ENCODE assay signal across 1 cellular context in the genomic region with DNA sequence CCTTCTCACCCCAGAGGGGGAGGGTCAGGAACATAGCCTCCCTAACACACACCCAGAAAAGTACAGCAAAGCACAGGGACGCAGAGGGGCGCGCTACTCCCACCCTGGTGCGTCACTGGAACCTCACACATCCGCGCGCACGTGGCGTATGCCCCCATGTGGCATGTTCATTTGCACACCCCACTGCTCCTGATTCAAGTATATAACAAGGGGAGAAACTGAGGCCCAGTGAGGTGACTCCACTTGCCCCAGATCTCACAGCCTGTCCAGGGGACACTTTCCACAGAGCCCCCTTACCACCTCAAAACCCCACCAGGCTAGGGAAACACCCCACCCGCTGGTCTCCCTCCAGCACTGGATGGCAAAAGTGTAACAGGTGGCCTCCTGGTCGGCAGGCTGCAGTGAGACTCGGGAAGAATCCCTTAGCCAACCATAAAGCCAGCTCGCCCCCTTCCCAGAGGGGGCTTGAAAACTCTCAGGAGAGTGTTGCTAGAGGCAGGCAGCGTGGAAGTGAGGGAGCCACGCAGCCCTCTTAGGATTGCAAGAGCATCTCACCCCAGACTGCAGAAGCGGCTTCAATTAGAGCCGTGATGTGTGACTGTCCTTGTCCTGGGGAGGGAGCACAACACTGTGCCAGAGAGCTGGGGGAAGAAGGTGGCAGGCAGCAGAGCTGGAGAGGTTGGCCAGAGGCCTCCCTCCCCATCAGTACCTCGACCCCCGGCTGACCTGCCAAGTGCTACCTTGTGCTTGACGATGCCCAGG.
TF ChIP-seq lines count a peak whose summit lies in the region.

A gene (minus strand): TSS at position 67 of the 762 bp plus-strand sequence. CDS start 12,591 bp downstream, outside the sequence.

TF ChIP-seq in WTC11, 78 proteins besides CTCF, POLR2A, EP300 and RAD21 (continued from another document and continues in another):
- TF ChIP-seq ESRRA (CRISPR knock-in tag; IDR thresholded peaks at IDR 0.05; ENCODE audit: borderline replicate concordance) = no peak
- no peak for TF ChIP-seq IRF2 (CRISPR knock-in tag; IDR thresholded peaks at IDR 0.05; ENCODE audit: borderline replicate concordance, low read depth)
- TF ChIP-seq ZNF263 (CRISPR knock-in tag; IDR thresholded peaks at IDR 0.05; ENCODE audit: low read depth) = no peak
- TF ChIP-seq, protein P1, sequence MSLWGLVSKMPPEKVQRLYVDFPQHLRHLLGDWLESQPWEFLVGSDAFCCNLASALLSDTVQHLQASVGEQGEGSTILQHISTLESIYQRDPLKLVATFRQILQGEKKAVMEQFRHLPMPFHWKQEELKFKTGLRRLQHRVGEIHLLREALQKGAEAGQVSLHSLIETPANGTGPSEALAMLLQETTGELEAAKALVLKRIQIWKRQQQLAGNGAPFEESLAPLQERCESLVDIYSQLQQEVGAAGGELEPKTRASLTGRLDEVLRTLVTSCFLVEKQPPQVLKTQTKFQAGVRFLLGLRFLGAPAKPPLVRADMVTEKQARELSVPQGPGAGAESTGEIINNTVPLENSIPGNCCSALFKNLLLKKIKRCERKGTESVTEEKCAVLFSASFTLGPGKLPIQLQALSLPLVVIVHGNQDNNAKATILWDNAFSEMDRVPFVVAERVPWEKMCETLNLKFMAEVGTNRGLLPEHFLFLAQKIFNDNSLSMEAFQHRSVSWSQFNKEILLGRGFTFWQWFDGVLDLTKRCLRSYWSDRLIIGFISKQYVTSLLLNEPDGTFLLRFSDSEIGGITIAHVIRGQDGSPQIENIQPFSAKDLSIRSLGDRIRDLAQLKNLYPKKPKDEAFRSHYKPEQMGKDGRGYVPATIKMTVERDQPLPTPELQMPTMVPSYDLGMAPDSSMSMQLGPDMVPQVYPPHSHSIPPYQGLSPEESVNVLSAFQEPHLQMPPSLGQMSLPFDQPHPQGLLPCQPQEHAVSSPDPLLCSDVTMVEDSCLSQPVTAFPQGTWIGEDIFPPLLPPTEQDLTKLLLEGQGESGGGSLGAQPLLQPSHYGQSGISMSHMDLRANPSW (CRISPR knock-in tag; conservative IDR thresholded peaks at IDR 0.05; ENCODE audit: low read depth) = no peak
- TF ChIP-seq, protein P2, sequence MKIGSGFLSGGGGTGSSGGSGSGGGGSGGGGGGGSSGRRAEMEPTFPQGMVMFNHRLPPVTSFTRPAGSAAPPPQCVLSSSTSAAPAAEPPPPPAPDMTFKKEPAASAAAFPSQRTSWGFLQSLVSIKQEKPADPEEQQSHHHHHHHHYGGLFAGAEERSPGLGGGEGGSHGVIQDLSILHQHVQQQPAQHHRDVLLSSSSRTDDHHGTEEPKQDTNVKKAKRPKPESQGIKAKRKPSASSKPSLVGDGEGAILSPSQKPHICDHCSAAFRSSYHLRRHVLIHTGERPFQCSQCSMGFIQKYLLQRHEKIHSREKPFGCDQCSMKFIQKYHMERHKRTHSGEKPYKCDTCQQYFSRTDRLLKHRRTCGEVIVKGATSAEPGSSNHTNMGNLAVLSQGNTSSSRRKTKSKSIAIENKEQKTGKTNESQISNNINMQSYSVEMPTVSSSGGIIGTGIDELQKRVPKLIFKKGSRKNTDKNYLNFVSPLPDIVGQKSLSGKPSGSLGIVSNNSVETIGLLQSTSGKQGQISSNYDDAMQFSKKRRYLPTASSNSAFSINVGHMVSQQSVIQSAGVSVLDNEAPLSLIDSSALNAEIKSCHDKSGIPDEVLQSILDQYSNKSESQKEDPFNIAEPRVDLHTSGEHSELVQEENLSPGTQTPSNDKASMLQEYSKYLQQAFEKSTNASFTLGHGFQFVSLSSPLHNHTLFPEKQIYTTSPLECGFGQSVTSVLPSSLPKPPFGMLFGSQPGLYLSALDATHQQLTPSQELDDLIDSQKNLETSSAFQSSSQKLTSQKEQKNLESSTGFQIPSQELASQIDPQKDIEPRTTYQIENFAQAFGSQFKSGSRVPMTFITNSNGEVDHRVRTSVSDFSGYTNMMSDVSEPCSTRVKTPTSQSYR (CRISPR knock-in tag; IDR thresholded peaks at IDR 0.05) = no peak; the same call in 1 of the 2 replicates
- no peak for TF ChIP-seq GRHL2 (CRISPR knock-in tag; IDR thresholded peaks at IDR 0.05; ENCODE audit: insufficient replicate concordance, severe bottlenecking)
- TF ChIP-seq NFE2L1 (CRISPR knock-in tag; IDR thresholded peaks at IDR 0.05) = peak; percentile 90
- TF ChIP-seq, protein P3, sequence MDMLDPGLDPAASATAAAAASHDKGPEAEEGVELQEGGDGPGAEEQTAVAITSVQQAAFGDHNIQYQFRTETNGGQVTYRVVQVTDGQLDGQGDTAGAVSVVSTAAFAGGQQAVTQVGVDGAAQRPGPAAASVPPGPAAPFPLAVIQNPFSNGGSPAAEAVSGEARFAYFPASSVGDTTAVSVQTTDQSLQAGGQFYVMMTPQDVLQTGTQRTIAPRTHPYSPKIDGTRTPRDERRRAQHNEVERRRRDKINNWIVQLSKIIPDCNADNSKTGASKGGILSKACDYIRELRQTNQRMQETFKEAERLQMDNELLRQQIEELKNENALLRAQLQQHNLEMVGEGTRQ (CRISPR knock-in tag; IDR thresholded peaks at IDR 0.05) = no peak
- no peak for TF ChIP-seq KAT7 (CRISPR knock-in tag; IDR thresholded peaks at IDR 0.05; ENCODE audit: borderline replicate concordance)
- TF ChIP-seq, protein P4, sequence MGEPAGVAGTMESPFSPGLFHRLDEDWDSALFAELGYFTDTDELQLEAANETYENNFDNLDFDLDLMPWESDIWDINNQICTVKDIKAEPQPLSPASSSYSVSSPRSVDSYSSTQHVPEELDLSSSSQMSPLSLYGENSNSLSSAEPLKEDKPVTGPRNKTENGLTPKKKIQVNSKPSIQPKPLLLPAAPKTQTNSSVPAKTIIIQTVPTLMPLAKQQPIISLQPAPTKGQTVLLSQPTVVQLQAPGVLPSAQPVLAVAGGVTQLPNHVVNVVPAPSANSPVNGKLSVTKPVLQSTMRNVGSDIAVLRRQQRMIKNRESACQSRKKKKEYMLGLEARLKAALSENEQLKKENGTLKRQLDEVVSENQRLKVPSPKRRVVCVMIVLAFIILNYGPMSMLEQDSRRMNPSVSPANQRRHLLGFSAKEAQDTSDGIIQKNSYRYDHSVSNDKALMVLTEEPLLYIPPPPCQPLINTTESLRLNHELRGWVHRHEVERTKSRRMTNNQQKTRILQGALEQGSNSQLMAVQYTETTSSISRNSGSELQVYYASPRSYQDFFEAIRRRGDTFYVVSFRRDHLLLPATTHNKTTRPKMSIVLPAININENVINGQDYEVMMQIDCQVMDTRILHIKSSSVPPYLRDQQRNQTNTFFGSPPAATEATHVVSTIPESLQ (CRISPR knock-in tag; IDR thresholded peaks at IDR 0.05) = no peak
- no peak for TF ChIP-seq TEAD4 (CRISPR knock-in tag; IDR thresholded peaks at IDR 0.05)
- TF ChIP-seq, protein P5, sequence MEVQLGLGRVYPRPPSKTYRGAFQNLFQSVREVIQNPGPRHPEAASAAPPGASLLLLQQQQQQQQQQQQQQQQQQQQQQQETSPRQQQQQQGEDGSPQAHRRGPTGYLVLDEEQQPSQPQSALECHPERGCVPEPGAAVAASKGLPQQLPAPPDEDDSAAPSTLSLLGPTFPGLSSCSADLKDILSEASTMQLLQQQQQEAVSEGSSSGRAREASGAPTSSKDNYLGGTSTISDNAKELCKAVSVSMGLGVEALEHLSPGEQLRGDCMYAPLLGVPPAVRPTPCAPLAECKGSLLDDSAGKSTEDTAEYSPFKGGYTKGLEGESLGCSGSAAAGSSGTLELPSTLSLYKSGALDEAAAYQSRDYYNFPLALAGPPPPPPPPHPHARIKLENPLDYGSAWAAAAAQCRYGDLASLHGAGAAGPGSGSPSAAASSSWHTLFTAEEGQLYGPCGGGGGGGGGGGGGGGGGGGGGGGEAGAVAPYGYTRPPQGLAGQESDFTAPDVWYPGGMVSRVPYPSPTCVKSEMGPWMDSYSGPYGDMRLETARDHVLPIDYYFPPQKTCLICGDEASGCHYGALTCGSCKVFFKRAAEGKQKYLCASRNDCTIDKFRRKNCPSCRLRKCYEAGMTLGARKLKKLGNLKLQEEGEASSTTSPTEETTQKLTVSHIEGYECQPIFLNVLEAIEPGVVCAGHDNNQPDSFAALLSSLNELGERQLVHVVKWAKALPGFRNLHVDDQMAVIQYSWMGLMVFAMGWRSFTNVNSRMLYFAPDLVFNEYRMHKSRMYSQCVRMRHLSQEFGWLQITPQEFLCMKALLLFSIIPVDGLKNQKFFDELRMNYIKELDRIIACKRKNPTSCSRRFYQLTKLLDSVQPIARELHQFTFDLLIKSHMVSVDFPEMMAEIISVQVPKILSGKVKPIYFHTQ (CRISPR knock-in tag; IDR thresholded peaks at IDR 0.05) = no peak
- TF ChIP-seq HMGA2 (CRISPR knock-in tag; IDR thresholded peaks at IDR 0.05) = no peak
- TF ChIP-seq SMAD3 (CRISPR knock-in tag; IDR thresholded peaks at IDR 0.05; ENCODE audit: borderline replicate concordance) = peak; percentile 76; the same call in 1 of the 2 replicates
- no peak for TF ChIP-seq MXD4 (CRISPR knock-in tag; IDR thresholded peaks at IDR 0.05; ENCODE audit: borderline replicate concordance)
- no peak for TF ChIP-seq RELA (CRISPR knock-in tag; IDR thresholded peaks at IDR 0.05; ENCODE audit: borderline replicate concordance)
- TF ChIP-seq FOXJ3 (CRISPR knock-in tag; IDR thresholded peaks at IDR 0.05; ENCODE audit: borderline replicate concordance) = no peak
- 0 out of 2 replicates have a peak, but pooled peaks have one; percentile 65 for TF ChIP-seq JUN (CRISPR knock-in tag; IDR thresholded peaks at IDR 0.05)
- no peak for TF ChIP-seq ZNF396 (CRISPR knock-in tag; IDR thresholded peaks at IDR 0.05; ENCODE audit: borderline replicate concordance)
- TF ChIP-seq, protein P6, sequence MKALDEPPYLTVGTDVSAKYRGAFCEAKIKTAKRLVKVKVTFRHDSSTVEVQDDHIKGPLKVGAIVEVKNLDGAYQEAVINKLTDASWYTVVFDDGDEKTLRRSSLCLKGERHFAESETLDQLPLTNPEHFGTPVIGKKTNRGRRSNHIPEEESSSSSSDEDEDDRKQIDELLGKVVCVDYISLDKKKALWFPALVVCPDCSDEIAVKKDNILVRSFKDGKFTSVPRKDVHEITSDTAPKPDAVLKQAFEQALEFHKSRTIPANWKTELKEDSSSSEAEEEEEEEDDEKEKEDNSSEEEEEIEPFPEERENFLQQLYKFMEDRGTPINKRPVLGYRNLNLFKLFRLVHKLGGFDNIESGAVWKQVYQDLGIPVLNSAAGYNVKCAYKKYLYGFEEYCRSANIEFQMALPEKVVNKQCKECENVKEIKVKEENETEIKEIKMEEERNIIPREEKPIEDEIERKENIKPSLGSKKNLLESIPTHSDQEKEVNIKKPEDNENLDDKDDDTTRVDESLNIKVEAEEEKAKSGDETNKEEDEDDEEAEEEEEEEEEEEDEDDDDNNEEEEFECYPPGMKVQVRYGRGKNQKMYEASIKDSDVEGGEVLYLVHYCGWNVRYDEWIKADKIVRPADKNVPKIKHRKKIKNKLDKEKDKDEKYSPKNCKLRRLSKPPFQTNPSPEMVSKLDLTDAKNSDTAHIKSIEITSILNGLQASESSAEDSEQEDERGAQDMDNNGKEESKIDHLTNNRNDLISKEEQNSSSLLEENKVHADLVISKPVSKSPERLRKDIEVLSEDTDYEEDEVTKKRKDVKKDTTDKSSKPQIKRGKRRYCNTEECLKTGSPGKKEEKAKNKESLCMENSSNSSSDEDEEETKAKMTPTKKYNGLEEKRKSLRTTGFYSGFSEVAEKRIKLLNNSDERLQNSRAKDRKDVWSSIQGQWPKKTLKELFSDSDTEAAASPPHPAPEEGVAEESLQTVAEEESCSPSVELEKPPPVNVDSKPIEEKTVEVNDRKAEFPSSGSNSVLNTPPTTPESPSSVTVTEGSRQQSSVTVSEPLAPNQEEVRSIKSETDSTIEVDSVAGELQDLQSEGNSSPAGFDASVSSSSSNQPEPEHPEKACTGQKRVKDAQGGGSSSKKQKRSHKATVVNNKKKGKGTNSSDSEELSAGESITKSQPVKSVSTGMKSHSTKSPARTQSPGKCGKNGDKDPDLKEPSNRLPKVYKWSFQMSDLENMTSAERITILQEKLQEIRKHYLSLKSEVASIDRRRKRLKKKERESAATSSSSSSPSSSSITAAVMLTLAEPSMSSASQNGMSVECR (CRISPR knock-in tag; IDR thresholded peaks at IDR 0.05; ENCODE audit: borderline replicate concordance) = no peak
- no peak for TF ChIP-seq ZNF317 (CRISPR knock-in tag; IDR thresholded peaks at IDR 0.05; ENCODE audit: borderline replicate concordance, low read depth)
- TF ChIP-seq, protein P7, sequence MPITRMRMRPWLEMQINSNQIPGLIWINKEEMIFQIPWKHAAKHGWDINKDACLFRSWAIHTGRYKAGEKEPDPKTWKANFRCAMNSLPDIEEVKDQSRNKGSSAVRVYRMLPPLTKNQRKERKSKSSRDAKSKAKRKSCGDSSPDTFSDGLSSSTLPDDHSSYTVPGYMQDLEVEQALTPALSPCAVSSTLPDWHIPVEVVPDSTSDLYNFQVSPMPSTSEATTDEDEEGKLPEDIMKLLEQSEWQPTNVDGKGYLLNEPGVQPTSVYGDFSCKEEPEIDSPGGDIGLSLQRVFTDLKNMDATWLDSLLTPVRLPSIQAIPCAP (CRISPR knock-in tag; IDR thresholded peaks at IDR 0.05) = no peak
- no peak for TF ChIP-seq ATF1 (CRISPR knock-in tag; IDR thresholded peaks at IDR 0.05)
- TF ChIP-seq, protein P8, sequence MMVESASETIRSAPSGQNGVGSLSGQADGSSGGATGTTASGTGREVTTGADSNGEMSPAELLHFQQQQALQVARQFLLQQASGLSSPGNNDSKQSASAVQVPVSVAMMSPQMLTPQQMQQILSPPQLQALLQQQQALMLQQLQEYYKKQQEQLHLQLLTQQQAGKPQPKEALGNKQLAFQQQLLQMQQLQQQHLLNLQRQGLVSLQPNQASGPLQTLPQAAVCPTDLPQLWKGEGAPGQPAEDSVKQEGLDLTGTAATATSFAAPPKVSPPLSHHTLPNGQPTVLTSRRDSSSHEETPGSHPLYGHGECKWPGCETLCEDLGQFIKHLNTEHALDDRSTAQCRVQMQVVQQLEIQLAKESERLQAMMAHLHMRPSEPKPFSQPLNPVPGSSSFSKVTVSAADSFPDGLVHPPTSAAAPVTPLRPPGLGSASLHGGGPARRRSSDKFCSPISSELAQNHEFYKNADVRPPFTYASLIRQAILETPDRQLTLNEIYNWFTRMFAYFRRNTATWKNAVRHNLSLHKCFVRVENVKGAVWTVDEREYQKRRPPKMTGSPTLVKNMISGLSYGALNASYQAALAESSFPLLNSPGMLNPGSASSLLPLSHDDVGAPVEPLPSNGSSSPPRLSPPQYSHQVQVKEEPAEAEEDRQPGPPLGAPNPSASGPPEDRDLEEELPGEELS (CRISPR knock-in tag; IDR thresholded peaks at IDR 0.05) = no peak
- TF ChIP-seq ELF4 (CRISPR knock-in tag; IDR thresholded peaks at IDR 0.05; ENCODE audit: low read depth) = no peak
- TF ChIP-seq, protein P9, sequence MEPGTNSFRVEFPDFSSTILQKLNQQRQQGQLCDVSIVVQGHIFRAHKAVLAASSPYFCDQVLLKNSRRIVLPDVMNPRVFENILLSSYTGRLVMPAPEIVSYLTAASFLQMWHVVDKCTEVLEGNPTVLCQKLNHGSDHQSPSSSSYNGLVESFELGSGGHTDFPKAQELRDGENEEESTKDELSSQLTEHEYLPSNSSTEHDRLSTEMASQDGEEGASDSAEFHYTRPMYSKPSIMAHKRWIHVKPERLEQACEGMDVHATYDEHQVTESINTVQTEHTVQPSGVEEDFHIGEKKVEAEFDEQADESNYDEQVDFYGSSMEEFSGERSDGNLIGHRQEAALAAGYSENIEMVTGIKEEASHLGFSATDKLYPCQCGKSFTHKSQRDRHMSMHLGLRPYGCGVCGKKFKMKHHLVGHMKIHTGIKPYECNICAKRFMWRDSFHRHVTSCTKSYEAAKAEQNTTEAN (CRISPR knock-in tag; IDR thresholded peaks at IDR 0.05) = peak; percentile 94
- no peak for TF ChIP-seq RORB (CRISPR knock-in tag; IDR thresholded peaks at IDR 0.05)
- no peak for TF ChIP-seq MYBL2 (CRISPR knock-in tag; IDR thresholded peaks at IDR 0.05)
- TF ChIP-seq, protein P10, sequence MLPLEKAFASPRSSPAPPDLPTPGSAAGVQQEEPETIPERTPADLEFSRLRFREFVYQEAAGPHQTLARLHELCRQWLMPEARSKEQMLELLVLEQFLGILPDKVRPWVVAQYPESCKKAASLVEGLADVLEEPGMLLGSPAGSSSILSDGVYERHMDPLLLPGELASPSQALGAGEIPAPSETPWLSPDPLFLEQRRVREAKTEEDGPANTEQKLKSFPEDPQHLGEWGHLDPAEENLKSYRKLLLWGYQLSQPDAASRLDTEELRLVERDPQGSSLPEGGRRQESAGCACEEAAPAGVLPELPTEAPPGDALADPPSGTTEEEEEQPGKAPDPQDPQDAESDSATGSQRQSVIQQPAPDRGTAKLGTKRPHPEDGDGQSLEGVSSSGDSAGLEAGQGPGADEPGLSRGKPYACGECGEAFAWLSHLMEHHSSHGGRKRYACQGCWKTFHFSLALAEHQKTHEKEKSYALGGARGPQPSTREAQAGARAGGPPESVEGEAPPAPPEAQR (CRISPR knock-in tag; IDR thresholded peaks at IDR 0.05) = no peak
